ENCODE assay signal across 1 cellular context in the genomic region with DNA sequence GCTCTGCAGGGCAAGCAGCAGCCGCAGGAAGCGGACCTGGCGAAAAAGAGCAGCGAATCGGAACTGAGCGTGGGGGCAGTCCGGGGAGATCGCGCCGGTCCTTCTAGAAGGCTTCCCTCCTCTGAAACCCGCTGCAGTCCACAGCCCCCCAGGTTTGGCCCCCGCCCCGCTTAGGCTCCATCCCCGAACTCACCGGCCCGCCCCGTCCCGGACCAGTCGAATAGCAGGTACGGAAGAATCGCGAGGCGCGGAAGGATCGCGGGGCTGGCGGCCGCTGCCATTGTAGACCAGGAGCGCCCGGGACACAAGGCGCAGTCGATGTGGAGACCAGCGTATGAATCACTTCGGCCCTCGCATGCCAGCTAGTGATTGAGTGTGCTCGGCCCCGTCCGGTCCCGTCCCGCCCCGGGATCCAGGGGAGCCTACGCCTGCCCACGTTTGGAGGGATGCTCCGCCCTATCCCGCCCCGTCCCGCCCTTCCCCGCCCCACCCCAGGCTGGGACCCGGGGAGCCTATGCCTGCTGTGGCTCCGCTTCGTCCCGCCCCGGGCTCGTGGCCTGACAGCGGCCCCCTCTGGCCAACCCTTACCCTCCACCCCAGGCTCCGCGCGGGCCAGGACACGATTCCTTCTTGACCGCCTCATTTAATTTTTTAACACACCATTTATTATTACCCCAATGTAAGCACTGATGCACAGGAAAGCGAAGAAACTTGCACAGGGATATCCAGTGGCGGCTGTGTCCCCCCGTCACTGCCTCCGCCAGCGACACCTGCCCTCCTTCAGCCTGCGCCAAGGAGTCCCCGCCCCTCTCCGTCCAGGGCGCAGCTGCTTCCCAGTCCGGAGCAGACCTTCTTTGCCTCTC.
TF ChIP-seq lines count a peak whose summit lies in the region.

ULBP3 (minus strand) TSS at position 336 of the 863 bp plus-strand sequence; CDS start at position 281, 55 bp downstream.

TF ChIP-seq in HepG2, 621 proteins besides CTCF, POLR2A, EP300 and RAD21 (continued from another document and continues in another):
- TF ChIP-seq, protein P1, sequence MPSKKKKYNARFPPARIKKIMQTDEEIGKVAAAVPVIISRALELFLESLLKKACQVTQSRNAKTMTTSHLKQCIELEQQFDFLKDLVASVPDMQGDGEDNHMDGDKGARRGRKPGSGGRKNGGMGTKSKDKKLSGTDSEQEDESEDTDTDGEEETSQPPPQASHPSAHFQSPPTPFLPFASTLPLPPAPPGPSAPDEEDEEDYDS (CRISPR knock-in tag; IDR thresholded peaks at IDR 0.05), result no peak
- TF ChIP-seq MTA1 (CRISPR knock-in tag; IDR thresholded peaks at IDR 0.05; ENCODE audit: borderline replicate concordance) (no peak), ATF1 (CRISPR knock-in tag; IDR thresholded peaks at IDR 0.05) (no peak), ZNF746 (CRISPR knock-in tag; IDR thresholded peaks at IDR 0.05) (no peak), HES4 (CRISPR knock-in tag; IDR thresholded peaks at IDR 0.05; ENCODE audit: borderline replicate concordance) (no peak), DZIP1 (CRISPR knock-in tag; IDR thresholded peaks at IDR 0.05) (no peak), SP5 (CRISPR knock-in tag; IDR thresholded peaks at IDR 0.05; ENCODE audit: borderline replicate concordance, low read depth) (peak; percentile 73), NPAS2 (CRISPR knock-in tag; IDR thresholded peaks at IDR 0.05; ENCODE audit: borderline replicate concordance) (no peak), HNF4A (CRISPR knock-in tag; IDR thresholded peaks at IDR 0.05) (no peak), NR1H2 (CRISPR knock-in tag; IDR thresholded peaks at IDR 0.05; ENCODE audit: borderline replicate concordance, low read depth) (no peak), SP2 (CRISPR knock-in tag; IDR thresholded peaks at IDR 0.05) (no peak), DNMT1 (CRISPR knock-in tag; IDR thresholded peaks at IDR 0.05) (0 out of 2 replicates have a peak, but pooled peaks have one; percentile 38), ZNF75D (CRISPR knock-in tag; IDR thresholded peaks at IDR 0.05; ENCODE audit: borderline replicate concordance) (no peak), HNRNPLL (IDR thresholded peaks at IDR 0.05; ENCODE audit: low read depth, low read length, poor library complexity, severe bottlenecking) (peak; percentile 55), PAF1 (CRISPR knock-in tag; IDR thresholded peaks at IDR 0.05) (no peak), TOE1 (CRISPR knock-in tag; IDR thresholded peaks at IDR 0.05) (no peak), ZNF382 (CRISPR knock-in tag; IDR thresholded peaks at IDR 0.05; ENCODE audit: borderline replicate concordance) (no peak), RFX1 (IDR thresholded peaks at IDR 0.05) (no peak), HOXD1 (CRISPR knock-in tag; IDR thresholded peaks at IDR 0.05) (no peak), FOXO1 (CRISPR knock-in tag; IDR thresholded peaks at IDR 0.05) (no peak), ZNF441 (CRISPR knock-in tag; IDR thresholded peaks at IDR 0.05; ENCODE audit: borderline replicate concordance) (no peak), KLF6 (CRISPR knock-in tag; IDR thresholded peaks at IDR 0.05) (no peak), HOXA3 (CRISPR knock-in tag; IDR thresholded peaks at IDR 0.05) (0 out of 2 replicates have a peak, but pooled peaks have one; percentile 10), XBP1 (CRISPR knock-in tag; IDR thresholded peaks at IDR 0.05) (no peak), ZNF205 (CRISPR knock-in tag; IDR thresholded peaks at IDR 0.05) (no peak), CHD2 (IDR thresholded peaks at IDR 0.05; ENCODE audit: low read depth, low read length) (peak; percentile 86), ZNF792 (CRISPR knock-in tag; IDR thresholded peaks at IDR 0.05) (no peak), KDM6A (CRISPR knock-in tag; IDR thresholded peaks at IDR 0.05; ENCODE audit: low read depth) (no peak), SALL2 (CRISPR knock-in tag; IDR thresholded peaks at IDR 0.05) (no peak), ZBTB38 (CRISPR knock-in tag; IDR thresholded peaks at IDR 0.05) (0 out of 2 replicates have a peak, but pooled peaks have one; percentile 43), ATM (IDR thresholded peaks at IDR 0.05; ENCODE audit: borderline replicate concordance) (no peak), NCOA2 (CRISPR knock-in tag; IDR thresholded peaks at IDR 0.05) (no peak), GTF2F1 (IDR thresholded peaks at IDR 0.05; ENCODE audit: low read length) (no peak), CREB1 (IDR thresholded peaks at IDR 0.05) (no peak), CREB1 (CRISPR knock-in tag; IDR thresholded peaks at IDR 0.05) (no peak), GPBP1L1 (CRISPR knock-in tag; IDR thresholded peaks at IDR 0.05) (no peak), SP1 (IDR thresholded peaks at IDR 0.05) (no peak), SP1 (CRISPR knock-in tag; IDR thresholded peaks at IDR 0.05) (no peak), ETV5 (CRISPR knock-in tag; IDR thresholded peaks at IDR 0.05; ENCODE audit: borderline replicate concordance) (no peak), CEBPG (CRISPR knock-in tag; IDR thresholded peaks at IDR 0.05) (no peak), ZNF446 (CRISPR knock-in tag; IDR thresholded peaks at IDR 0.05) (no peak), ZXDC (CRISPR knock-in tag; IDR thresholded peaks at IDR 0.05) (no peak), MIER3 (CRISPR knock-in tag; IDR thresholded peaks at IDR 0.05; ENCODE audit: borderline replicate concordance) (no peak)
- TF ChIP-seq, protein P2, sequence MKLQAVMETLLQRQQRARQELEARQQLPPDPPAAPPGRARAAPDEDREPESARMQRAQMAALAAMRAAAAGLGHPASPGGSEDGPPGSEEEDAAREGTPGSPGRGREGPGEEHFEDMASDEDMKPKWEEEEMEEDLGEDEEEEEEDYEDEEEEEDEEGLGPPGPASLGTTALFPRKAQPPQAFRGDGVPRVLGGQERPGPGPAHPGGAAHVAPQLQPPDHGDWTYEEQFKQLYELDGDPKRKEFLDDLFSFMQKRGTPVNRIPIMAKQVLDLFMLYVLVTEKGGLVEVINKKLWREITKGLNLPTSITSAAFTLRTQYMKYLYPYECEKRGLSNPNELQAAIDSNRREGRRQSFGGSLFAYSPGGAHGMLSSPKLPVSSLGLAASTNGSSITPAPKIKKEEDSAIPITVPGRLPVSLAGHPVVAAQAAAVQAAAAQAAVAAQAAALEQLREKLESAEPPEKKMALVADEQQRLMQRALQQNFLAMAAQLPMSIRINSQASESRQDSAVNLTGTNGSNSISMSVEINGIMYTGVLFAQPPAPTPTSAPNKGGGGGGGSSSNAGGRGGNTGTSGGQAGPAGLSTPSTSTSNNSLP (IDR thresholded peaks at IDR 0.05; ENCODE audit: low read depth, low read length), result no peak
- TF ChIP-seq, protein P3, sequence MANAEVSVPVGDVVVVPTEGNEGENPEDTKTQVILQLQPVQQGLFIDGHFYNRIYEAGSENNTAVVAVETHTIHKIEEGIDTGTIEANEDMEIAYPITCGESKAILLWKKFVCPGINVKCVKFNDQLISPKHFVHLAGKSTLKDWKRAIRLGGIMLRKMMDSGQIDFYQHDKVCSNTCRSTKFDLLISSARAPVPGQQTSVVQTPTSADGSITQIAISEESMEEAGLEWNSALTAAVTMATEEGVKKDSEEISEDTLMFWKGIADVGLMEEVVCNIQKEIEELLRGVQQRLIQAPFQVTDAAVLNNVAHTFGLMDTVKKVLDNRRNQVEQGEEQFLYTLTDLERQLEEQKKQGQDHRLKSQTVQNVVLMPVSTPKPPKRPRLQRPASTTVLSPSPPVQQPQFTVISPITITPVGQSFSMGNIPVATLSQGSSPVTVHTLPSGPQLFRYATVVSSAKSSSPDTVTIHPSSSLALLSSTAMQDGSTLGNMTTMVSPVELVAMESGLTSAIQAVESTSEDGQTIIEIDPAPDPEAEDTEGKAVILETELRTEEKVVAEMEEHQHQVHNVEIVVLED (CRISPR knock-in tag; IDR thresholded peaks at IDR 0.05; ENCODE audit: borderline replicate concordance), result no peak
- TF ChIP-seq, protein P4, sequence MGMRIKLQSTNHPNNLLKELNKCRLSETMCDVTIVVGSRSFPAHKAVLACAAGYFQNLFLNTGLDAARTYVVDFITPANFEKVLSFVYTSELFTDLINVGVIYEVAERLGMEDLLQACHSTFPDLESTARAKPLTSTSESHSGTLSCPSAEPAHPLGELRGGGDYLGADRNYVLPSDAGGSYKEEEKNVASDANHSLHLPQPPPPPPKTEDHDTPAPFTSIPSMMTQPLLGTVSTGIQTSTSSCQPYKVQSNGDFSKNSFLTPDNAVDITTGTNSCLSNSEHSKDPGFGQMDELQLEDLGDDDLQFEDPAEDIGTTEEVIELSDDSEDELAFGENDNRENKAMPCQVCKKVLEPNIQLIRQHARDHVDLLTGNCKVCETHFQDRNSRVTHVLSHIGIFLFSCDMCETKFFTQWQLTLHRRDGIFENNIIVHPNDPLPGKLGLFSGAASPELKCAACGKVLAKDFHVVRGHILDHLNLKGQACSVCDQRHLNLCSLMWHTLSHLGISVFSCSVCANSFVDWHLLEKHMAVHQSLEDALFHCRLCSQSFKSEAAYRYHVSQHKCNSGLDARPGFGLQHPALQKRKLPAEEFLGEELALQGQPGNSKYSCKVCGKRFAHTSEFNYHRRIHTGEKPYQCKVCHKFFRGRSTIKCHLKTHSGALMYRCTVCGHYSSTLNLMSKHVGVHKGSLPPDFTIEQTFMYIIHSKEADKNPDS (CRISPR knock-in tag; IDR thresholded peaks at IDR 0.05), result no peak
- TF ChIP-seq, protein P5, sequence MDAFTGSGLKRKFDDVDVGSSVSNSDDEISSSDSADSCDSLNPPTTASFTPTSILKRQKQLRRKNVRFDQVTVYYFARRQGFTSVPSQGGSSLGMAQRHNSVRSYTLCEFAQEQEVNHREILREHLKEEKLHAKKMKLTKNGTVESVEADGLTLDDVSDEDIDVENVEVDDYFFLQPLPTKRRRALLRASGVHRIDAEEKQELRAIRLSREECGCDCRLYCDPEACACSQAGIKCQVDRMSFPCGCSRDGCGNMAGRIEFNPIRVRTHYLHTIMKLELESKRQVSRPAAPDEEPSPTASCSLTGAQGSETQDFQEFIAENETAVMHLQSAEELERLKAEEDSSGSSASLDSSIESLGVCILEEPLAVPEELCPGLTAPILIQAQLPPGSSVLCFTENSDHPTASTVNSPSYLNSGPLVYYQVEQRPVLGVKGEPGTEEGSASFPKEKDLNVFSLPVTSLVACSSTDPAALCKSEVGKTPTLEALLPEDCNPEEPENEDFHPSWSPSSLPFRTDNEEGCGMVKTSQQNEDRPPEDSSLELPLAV (CRISPR knock-in tag; conservative IDR thresholded peaks at IDR 0.05; ENCODE audit: low read depth), result no peak
- TF ChIP-seq, protein P6, sequence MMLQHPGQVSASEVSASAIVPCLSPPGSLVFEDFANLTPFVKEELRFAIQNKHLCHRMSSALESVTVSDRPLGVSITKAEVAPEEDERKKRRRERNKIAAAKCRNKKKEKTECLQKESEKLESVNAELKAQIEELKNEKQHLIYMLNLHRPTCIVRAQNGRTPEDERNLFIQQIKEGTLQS (CRISPR knock-in tag; IDR thresholded peaks at IDR 0.05), result no peak
